8 cellular contexts compared by ENCODE assay signal in genomic region chr1:16367968-16368910, GRCh38.
A peak's percentile ranks its signal among the peaks of the same experiment; 100 is the strongest.
DNase-seq lines count a peak whose midpoint lies in the region; ATAC-seq lines count a peak whose summit lies in the region.

No MANE protein-coding gene starts in this region.

- no peaks in the 10 kb centered on the region for H3K9me3 ChIP-seq in duodenal mucosa (ENCODE audit: control insufficient read depth in 1 of 2, low read length in 2 of 2)
- no peaks in the 10 kb centered on the region for H3K9me3 ChIP-seq in muscle layer of duodenum (ENCODE audit: control insufficient read depth in 1 of 2, low read length in 2 of 2)

- peak; percentile 54 for DNase-seq in ELR (ENCODE audit: low read depth)
- DNase-seq in NCI-H69 (lab: John Stamatoyannopoulos, UW), result peak; percentile 3
- no peak for DNase-seq in NCI-H1092 (lab: John Stamatoyannopoulos, UW)
- no peak for DNase-seq in pons (ENCODE audit: low spot score)
- DNase-seq in middle frontal gyrus (ENCODE audit: extremely low spot score, low spot score), result no peak

- peak overlapping the region; percentile 68 to 91 for H3K9ac ChIP-seq in duodenal mucosa (ENCODE audit: low read depth in 1 of 2, low read length in 2 of 2)

- H3K27me3 ChIP-seq in duodenal mucosa (ENCODE audit: control insufficient read depth in 1 of 2, insufficient read depth in 2 of 2, low read length in 2 of 2) (no peaks in the 10 kb centered on the region), muscle layer of duodenum (ENCODE audit: low read depth, low read length) (no peaks in the 10 kb centered on the region)

- H3K36me3 ChIP-seq in duodenal mucosa (ENCODE audit: control insufficient read depth in 1 of 2, insufficient read depth in 2 of 2, low read length in 2 of 2) (no peaks in the 10 kb centered on the region), muscle layer of duodenum (ENCODE audit: control insufficient read depth in 1 of 2, insufficient read depth in 2 of 2, low read length in 2 of 2) (peaks cover 0 to 7% of the 10 kb centered on the region in 2 donors)

- H3K27ac ChIP-seq in duodenal mucosa (ENCODE audit: low read depth, low read length) (peak overlapping the region; percentile 95), muscle layer of duodenum (ENCODE audit: low read length) (peak overlapping the region; percentile 98)

- peaks cover 19 to 24% of the 10 kb centered on the region in 2 donors for H3K4me1 ChIP-seq in duodenal mucosa (ENCODE audit: control insufficient read depth in 1 of 2, insufficient read depth in 2 of 2, low read length in 2 of 2)
- H3K4me1 ChIP-seq in muscle layer of duodenum (ENCODE audit: control insufficient read depth in 1 of 2, insufficient read depth in 2 of 2, low read length in 2 of 2), result peaks cover 14 to 24% of the 10 kb centered on the region in 2 donors

- no peak for ATAC-seq in HG02571 (IDR thresholded peaks at IDR 0.05; ENCODE audit: unreplicated experiment)

- H3K4me3 ChIP-seq in duodenal mucosa (ENCODE audit: low read depth in 1 of 2, low read length in 2 of 2), result peak overlapping the region; percentile 92 to 93
- peak overlapping the region; percentile 77 to 85 for H3K4me3 ChIP-seq in muscle layer of duodenum (ENCODE audit: low read depth in 1 of 2, low read length in 2 of 2)

Comparison
In these comparisons a context has a peak if more than half of its experiments do, and no peak if none do; other contexts are left out.
1. DNase-seq: peak in ELR (single experiment) and NCI-H69 (single experiment); none in NCI-H1092 (single experiment), pons (single experiment) and middle frontal gyrus (single experiment).